ENCODE assay signal across 9 cellular contexts in the genomic region with DNA sequence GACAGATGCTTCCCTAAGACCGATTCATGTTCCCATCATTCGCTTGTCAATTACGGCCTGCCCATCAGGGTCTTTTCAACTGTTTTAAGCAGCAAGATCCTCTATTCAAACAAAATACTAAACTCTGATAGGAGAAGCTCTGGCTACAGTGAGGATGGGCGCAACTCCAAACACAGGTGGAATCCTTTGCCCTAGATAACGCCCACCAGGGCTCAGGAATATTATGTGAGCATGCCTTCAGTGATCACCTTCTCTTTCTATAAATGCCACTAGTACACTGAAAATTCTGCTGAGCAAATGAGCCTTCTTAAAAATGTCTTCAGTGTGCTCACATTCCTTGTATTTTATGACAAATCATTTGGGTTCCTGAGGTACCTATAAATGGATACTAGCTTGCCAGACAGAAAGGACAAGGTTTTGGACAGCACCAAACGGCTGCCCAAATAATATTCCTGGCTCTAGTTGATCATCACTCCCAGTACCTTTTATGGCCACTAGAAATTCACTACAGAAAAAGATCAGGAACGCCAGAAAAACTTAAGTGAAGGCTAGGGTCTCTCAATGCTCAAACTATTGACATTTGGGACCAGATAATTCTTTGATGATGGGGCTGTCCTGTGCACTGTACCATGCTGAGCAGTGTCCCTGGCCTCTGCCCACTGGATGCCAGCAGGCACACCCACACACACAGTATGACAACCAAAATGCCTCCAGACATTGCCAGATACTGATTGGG. TPM values are rescaled to one million over a fixed set of nuclear protein-coding genes. Genes with fewer than 3 reads are reported as not detected.
DNase-seq lines count a peak whose midpoint lies in the region; ATAC-seq and TF ChIP-seq lines count a peak whose summit lies in the region.
"Had no signal": no experiment of that assay in that cellular context is flagged by ENCODE, and none has a peak within 500 bp of the region (broad histone marks: within the 10 kb centered on the region; RNA-seq: fewer than 3 reads in every experiment).

No MANE protein-coding gene starts in this region.

- H4K20me1 ChIP-seq in MM.1S (ENCODE audit: insufficient read depth, low read length) (peaks cover 24% of the 10 kb centered on the region), osteoblast (ENCODE audit: insufficient read depth, low read length) (peaks cover 2% of the 10 kb centered on the region)

- no peak overlapping the region for H2AFZ ChIP-seq in MM.1S (ENCODE audit: low read length)
- H2AFZ ChIP-seq in osteoblast (ENCODE audit: low read length), result no peak overlapping the region

- peaks cover 48 to 66% of the 10 kb centered on the region in 2 donors for H3K36me3 Mint-ChIP-seq in CD4-positive, alpha-beta memory T cell

- CTCF ChIA-PET in CD4-positive, alpha-beta memory T cell (lab: Charles Lee; ENCODE audit: partially characterized antibody), result interaction anchor here (0.9 to 7.4 kb wide), 16 partner anchors 11 to 360 kb away, joined by 3 to 118 read pairs (median 6); a partner anchor contains a TSS

- no peak for ATAC-seq in GM18909 (IDR thresholded peaks at IDR 0.05; ENCODE audit: poor library complexity, unreplicated experiment)

- peaks cover 34% of the 10 kb centered on the region for H3K36me3 ChIP-seq in CD4-positive, alpha-beta memory T cell (ENCODE audit: insufficient read depth, low read length)
- H3K36me3 ChIP-seq in MM.1S (replicated peaks; ENCODE audit: insufficient read depth, low read length) (peaks cover 50% of the 10 kb centered on the region), osteoblast (ENCODE audit: insufficient read depth, low read length) (peaks cover 62% of the 10 kb centered on the region)

- TF ChIP-seq CTCF in MM.1S (IDR thresholded peaks at IDR 0.05; ENCODE audit: low read length) (peak; percentile 25; the same call in 1 of the 2 replicates), dorsolateral prefrontal cortex (IDR thresholded peaks at IDR 0.05 in 54 of 56, conservative IDR thresholded peaks at IDR 0.05 in 2 of 56; ENCODE audit: low read depth in 1 of 56, partially characterized antibody in 56 of 56) (peak in 19 of 56 donors; percentile 6 to 45 (median 20)), osteoblast (IDR thresholded peaks at IDR 0.05; ENCODE audit: extremely low read depth, low read depth, low read length) (peak; percentile 37)

- peak overlapping the region; percentile 68 for H3K27ac ChIP-seq in CD4-positive, alpha-beta memory T cell (ENCODE audit: low read depth, low read length)
- H3K27ac ChIP-seq in MM.1S (ENCODE audit: low read length), result peak overlapping the region; percentile 92
- H3K27ac ChIP-seq in dorsolateral prefrontal cortex, result peak overlapping the region in 34 of 59 donors; percentile 1 to 78 (median 35)
- peak overlapping the region; percentile 96 for H3K27ac ChIP-seq in osteoblast (ENCODE audit: low read depth, low read length)

- H3K27me3 ChIP-seq in CD4-positive, alpha-beta memory T cell (ENCODE audit: insufficient read depth, low read length), result no peaks in the 10 kb centered on the region
- H3K27me3 ChIP-seq in MM.1S (replicated peaks; ENCODE audit: insufficient read depth, low read length) (no peaks in the 10 kb centered on the region), dorsolateral prefrontal cortex (no peaks in the 10 kb centered on the region), osteoblast (ENCODE audit: insufficient read depth, low read length) (no peaks in the 10 kb centered on the region)

- peak overlapping the region; percentile 82 for H3K4me2 ChIP-seq in MM.1S (ENCODE audit: low read depth, low read length)
- peak overlapping the region; percentile 79 for H3K4me2 ChIP-seq in osteoblast (ENCODE audit: insufficient read depth, low read length)

- H3K9me3 Mint-ChIP-seq in CD4-positive, alpha-beta memory T cell, result no peaks in the 10 kb centered on the region

- H3K4me3 Mint-ChIP-seq in CD4-positive, alpha-beta memory T cell, result peak overlapping the region; percentile 85 to 95 (median 90)

- H3K27me3 Mint-ChIP-seq in CD4-positive, alpha-beta memory T cell, result no peaks in the 10 kb centered on the region

- H3K27ac Mint-ChIP-seq in CD4-positive, alpha-beta memory T cell, result peak overlapping the region; percentile 94 to 100 (median 95)

- H3K4me1 ChIP-seq in CD4-positive, alpha-beta memory T cell (ENCODE audit: insufficient read depth, low read length), result peaks cover 97% of the 10 kb centered on the region
- peaks cover 14% of the 10 kb centered on the region; the same call in 1 of the 2 replicates for H3K4me1 ChIP-seq in MM.1S (ENCODE audit: low read length)
- H3K4me1 ChIP-seq in osteoblast (ENCODE audit: insufficient read depth, low read length), result peaks cover 42% of the 10 kb centered on the region

- peaks cover 55 to 95% (median 76%) of the 10 kb centered on the region in 4 donors for H3K4me1 Mint-ChIP-seq in CD4-positive, alpha-beta memory T cell

- POLR2A ChIA-PET in CD4-positive, alpha-beta memory T cell (lab: Charles Lee; ENCODE audit: partially characterized antibody), result interaction anchor here (0.7 to 7.9 kb wide), 28 partner anchors 8 to 360 kb away, joined by 3 to 106 read pairs (median 6); a partner anchor contains a TSS

- H3K79me2 ChIP-seq in MM.1S (ENCODE audit: low read length), result peaks cover 100% of the 10 kb centered on the region
- peaks cover 86% of the 10 kb centered on the region for H3K79me2 ChIP-seq in osteoblast (ENCODE audit: insufficient read depth, low read length)

- DNase-seq in CD4-positive, alpha-beta memory T cell, result no peak
- no peak for DNase-seq in MM.1S
- DNase-seq in dorsolateral prefrontal cortex, result no peak
- peak; percentile 66 for DNase-seq in osteoblast (ENCODE audit: insufficient read length, low spot score, missing footprints)
- no peak for DNase-seq in cerebellar cortex (ENCODE audit: low spot score)
- no peak for DNase-seq in stimulated activated CD4-positive, alpha-beta T cell treated with anti-CD3 and anti-CD28 coated beads, Interleukin-15, amount 100 ng/mL, for 24 hours
- no peak for DNase-seq in DMS153 (lab: John Stamatoyannopoulos, UW)
- DNase-seq: NCI-H69 had no signal

- H3K9me3 ChIP-seq in CD4-positive, alpha-beta memory T cell (ENCODE audit: control insufficient read depth in 1 of 2, low read length in 2 of 2), result no peaks in the 10 kb centered on the region
- H3K9me3 ChIP-seq in MM.1S (replicated peaks; ENCODE audit: insufficient read depth, low read length) (no peaks in the 10 kb centered on the region), osteoblast (ENCODE audit: low read depth, low read length) (no peaks in the 10 kb centered on the region)

- peaks cover 46% of the 10 kb centered on the region for H3F3A ChIP-seq in MM.1S (ENCODE audit: insufficient read depth, low read length)

- H3K9me2 ChIP-seq in MM.1S (replicated peaks; ENCODE audit: insufficient read depth, low read length), result no peaks in the 10 kb centered on the region

- H3K4me3 ChIP-seq in CD4-positive, alpha-beta memory T cell (ENCODE audit: low read length in 2 of 2), result peak overlapping the region; percentile 45 to 79
- peak overlapping the region; percentile 70 for H3K4me3 ChIP-seq in MM.1S (ENCODE audit: low read length)
- peak overlapping the region in 1 of 59 donors; percentile 8 for H3K4me3 ChIP-seq in dorsolateral prefrontal cortex
- peak overlapping the region; percentile 33 for H3K4me3 ChIP-seq in osteoblast (ENCODE audit: insufficient read depth, low read length)

- intact Hi-C loops in CD4-positive, alpha-beta memory T cell (cut with micrococcal nuclease), result loop anchor here (1.0 to 5.0 kb wide), 3 partner anchors 29 to 120 kb away; no protein-coding TSS in a partner anchor
- intact Hi-C loops in dorsolateral prefrontal cortex (cut with DNase I), result loop anchor here in 1 of 2 donors (5.0 kb wide), 1 partner anchor 337 kb away; no protein-coding TSS in a partner anchor

- H3K9ac ChIP-seq in MM.1S (ENCODE audit: low read length), result peak overlapping the region; percentile 85

RNA-seq across cellular contexts. Expression of a gene that starts 13.1 kb away (rescaled TPM):
- 100 to 1,000 TPM; 100 to 111 TPM for total RNA-seq in CD4-positive, alpha-beta memory T cell
- polyA plus RNA-seq in CD4-positive, alpha-beta memory T cell, result 10 to 100 TPM; 11.6 to 28.6 TPM
- total RNA-seq in dorsolateral prefrontal cortex (10 to 100 TPM in 20 of 120 experiments, 1 to 10 TPM in 100; 3.0 to 16.2 (median 7.4) TPM), osteoblast (26.4 and 26.8 TPM in 2 replicates)

Comparison
In these comparisons a context has a peak if more than half of its experiments do, and no peak if none do; other contexts are left out.
1. H3K27ac ChIP-seq: peak in every context shown above with its lines; median percentile 96 in osteoblast; 92 in MM.1S; 68 in CD4-positive, alpha-beta memory T cell; 35 in dorsolateral prefrontal cortex.